In the genomic region with DNA sequence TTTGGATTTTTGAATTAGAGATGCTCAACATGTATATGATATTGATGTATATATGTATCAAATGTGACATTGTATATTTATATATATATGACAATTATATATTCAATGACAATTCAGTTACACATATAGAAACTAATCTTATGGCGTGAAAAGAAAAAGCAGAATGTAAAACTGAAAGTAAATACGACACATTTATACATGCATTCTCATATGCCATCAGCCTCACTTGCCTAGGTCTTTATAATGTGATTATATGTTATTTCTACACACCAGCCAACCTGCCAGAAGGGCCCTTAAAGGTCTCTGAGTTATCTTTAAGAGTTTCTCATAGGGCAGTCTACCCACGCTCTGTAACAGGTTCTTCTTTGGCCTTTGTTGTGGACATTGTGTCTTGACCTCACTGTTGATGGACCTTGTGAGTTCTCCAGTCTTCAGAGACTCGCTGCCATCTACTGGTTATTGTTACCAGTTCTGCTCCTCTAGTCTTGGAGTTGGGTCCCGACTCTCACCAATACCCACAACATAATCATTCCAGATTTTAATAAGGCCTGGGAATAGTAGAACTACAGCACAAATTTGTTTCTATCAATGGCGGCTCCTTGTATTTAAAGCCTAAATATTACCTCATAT, we compare ENCODE assay signal across 8 cellular contexts.
A peak's percentile ranks its signal among the peaks of the same experiment; 100 is the strongest.
DNase-seq lines count a peak whose midpoint lies in the region; ATAC-seq and TF ChIP-seq lines count a peak whose summit lies in the region.

No MANE protein-coding gene starts in this region.

- no peaks in the 10 kb centered on the region for H3K9me3 ChIP-seq in endocrine pancreas (ENCODE audit: control insufficient read depth, low read length)
- no peaks in the 10 kb centered on the region for H3K9me3 ChIP-seq in CD8-positive, alpha-beta memory T cell (ENCODE audit: low read length)

- peak; percentile 39 to 43 (median 40) for TF ChIP-seq CTCF in nephron (IDR thresholded peaks at IDR 0.05; ENCODE audit: unreplicated experiment in 3 of 3)

- no peaks in the 10 kb centered on the region for H3K36me3 ChIP-seq in endocrine pancreas (ENCODE audit: control insufficient read depth, insufficient read depth, low read length)
- H3K36me3 ChIP-seq in CD8-positive, alpha-beta memory T cell (ENCODE audit: insufficient read depth, low read length): no peaks in the 10 kb centered on the region

- H3K27ac Mint-ChIP-seq in nephron: no peak overlapping the region
- no peak overlapping the region for H3K27ac Mint-ChIP-seq in activated T-helper 17 cell treated with anti-CD3 and anti-CD28 coated beads, Interleukin-2, amount 50 U/mL, for 72 hours
- peak overlapping the region in 1 of 8 donors; percentile 29 for H3K27ac Mint-ChIP-seq in CD8-positive, alpha-beta memory T cell

- CTCF ChIA-PET in CD8-positive, alpha-beta memory T cell (lab: Charles Lee): no interaction called here

- H3K4me3 ChIP-seq in endocrine pancreas (ENCODE audit: control insufficient read depth, insufficient read depth, low read length): peak overlapping the region; percentile 55
- no peak overlapping the region for H3K4me3 ChIP-seq in CD8-positive, alpha-beta memory T cell (ENCODE audit: low read length)

- no peak overlapping the region for H3K9ac ChIP-seq in endocrine pancreas (ENCODE audit: control insufficient read depth, insufficient read depth, low read length)

- H3K4me1 ChIP-seq in endocrine pancreas (ENCODE audit: control insufficient read depth, insufficient read depth, low read length): peaks cover 15% of the 10 kb centered on the region
- no peaks in the 10 kb centered on the region for H3K4me1 ChIP-seq in CD8-positive, alpha-beta memory T cell (ENCODE audit: insufficient read depth, low read length)

- POLR2A ChIA-PET in CD8-positive, alpha-beta memory T cell (lab: Charles Lee): no interaction called here

- no peak overlapping the region for H3K27ac ChIP-seq in CD8-positive, alpha-beta memory T cell (ENCODE audit: low read depth, low read length)

- ATAC-seq in GM18505 (IDR thresholded peaks at IDR 0.05; ENCODE audit: unreplicated experiment) (peak; percentile 67), HG02623 (IDR thresholded peaks at IDR 0.05; ENCODE audit: unreplicated experiment) (peak; percentile 51)
- no peak for ATAC-seq in activated T-helper 17 cell treated with anti-CD3 and anti-CD28 coated beads, Interleukin-2, amount 50 U/mL, for 72 hours (replicated peaks)

- DNase-seq in NCI-H146 (lab: John Stamatoyannopoulos, UW): peak; percentile 81
- no peak for DNase-seq in NCI-H2196 treated with DMSO at 0.1 percent for 48 hours (lab: John Stamatoyannopoulos, UW; ENCODE audit: unreplicated experiment)
- DNase-seq in CD8-positive, alpha-beta memory T cell: no peak

- no peaks in the 10 kb centered on the region for H3K27me3 Mint-ChIP-seq in nephron (ENCODE audit: low read depth)
- H3K27me3 Mint-ChIP-seq in activated T-helper 17 cell treated with anti-CD3 and anti-CD28 coated beads, Interleukin-2, amount 50 U/mL, for 72 hours: no peaks in the 10 kb centered on the region
- no peaks in the 10 kb centered on the region for H3K27me3 Mint-ChIP-seq in CD8-positive, alpha-beta memory T cell

- peaks cover 18% of the 10 kb centered on the region for H3K36me3 Mint-ChIP-seq in nephron (ENCODE audit: low read depth)
- H3K36me3 Mint-ChIP-seq in activated T-helper 17 cell treated with anti-CD3 and anti-CD28 coated beads, Interleukin-2, amount 50 U/mL, for 72 hours (ENCODE audit: low read depth): no peaks in the 10 kb centered on the region
- H3K36me3 Mint-ChIP-seq in CD8-positive, alpha-beta memory T cell: no peaks in the 10 kb centered on the region

- no peaks in the 10 kb centered on the region for H3K4me1 Mint-ChIP-seq in nephron
- no peaks in the 10 kb centered on the region for H3K4me1 Mint-ChIP-seq in activated T-helper 17 cell treated with anti-CD3 and anti-CD28 coated beads, Interleukin-2, amount 50 U/mL, for 72 hours
- no peaks in the 10 kb centered on the region for H3K4me1 Mint-ChIP-seq in CD8-positive, alpha-beta memory T cell

- TF ChIP-seq POLR2A in GM18505 (IDR thresholded peaks at IDR 0.05; ENCODE audit: borderline replicate concordance, extremely low read depth, insufficient read depth, insufficient read length): no peak

- no peaks in the 10 kb centered on the region for H3K27me3 ChIP-seq in endocrine pancreas (ENCODE audit: control insufficient read depth, insufficient read depth, low read length)
- no peaks in the 10 kb centered on the region for H3K27me3 ChIP-seq in CD8-positive, alpha-beta memory T cell (ENCODE audit: insufficient read depth, low read length, poor library complexity, severe bottlenecking)

- no peak overlapping the region for H3K4me3 Mint-ChIP-seq in nephron
- no peak overlapping the region for H3K4me3 Mint-ChIP-seq in activated T-helper 17 cell treated with anti-CD3 and anti-CD28 coated beads, Interleukin-2, amount 50 U/mL, for 72 hours
- H3K4me3 Mint-ChIP-seq in CD8-positive, alpha-beta memory T cell: no peak overlapping the region

- peaks cover 12% of the 10 kb centered on the region for H3K9me3 Mint-ChIP-seq in nephron
- H3K9me3 Mint-ChIP-seq in activated T-helper 17 cell treated with anti-CD3 and anti-CD28 coated beads, Interleukin-2, amount 50 U/mL, for 72 hours: no peaks in the 10 kb centered on the region
- peaks cover 0 to 11% (median 2%) of the 10 kb centered on the region in 5 donors for H3K9me3 Mint-ChIP-seq in CD8-positive, alpha-beta memory T cell
